1 cellular context compared by ENCODE assay signal in genomic region chr20:45791668-45792512, GRCh38.
TF ChIP-seq lines count a peak whose summit lies in the region.

Gene DNTTIP1, plus strand, starts transcription at chr20:45791954. Its CDS starts 51 bp downstream, at chr20:45792005.
Gene WFDC3, minus strand, starts transcription at chr20:45791883. Its CDS starts 1,908 bp downstream, at chr20:45789975.

TF ChIP-seq in HepG2, 621 proteins besides CTCF, POLR2A, EP300 and RAD21 (continued from another document and continues in another):
- TF ChIP-seq, protein P1, sequence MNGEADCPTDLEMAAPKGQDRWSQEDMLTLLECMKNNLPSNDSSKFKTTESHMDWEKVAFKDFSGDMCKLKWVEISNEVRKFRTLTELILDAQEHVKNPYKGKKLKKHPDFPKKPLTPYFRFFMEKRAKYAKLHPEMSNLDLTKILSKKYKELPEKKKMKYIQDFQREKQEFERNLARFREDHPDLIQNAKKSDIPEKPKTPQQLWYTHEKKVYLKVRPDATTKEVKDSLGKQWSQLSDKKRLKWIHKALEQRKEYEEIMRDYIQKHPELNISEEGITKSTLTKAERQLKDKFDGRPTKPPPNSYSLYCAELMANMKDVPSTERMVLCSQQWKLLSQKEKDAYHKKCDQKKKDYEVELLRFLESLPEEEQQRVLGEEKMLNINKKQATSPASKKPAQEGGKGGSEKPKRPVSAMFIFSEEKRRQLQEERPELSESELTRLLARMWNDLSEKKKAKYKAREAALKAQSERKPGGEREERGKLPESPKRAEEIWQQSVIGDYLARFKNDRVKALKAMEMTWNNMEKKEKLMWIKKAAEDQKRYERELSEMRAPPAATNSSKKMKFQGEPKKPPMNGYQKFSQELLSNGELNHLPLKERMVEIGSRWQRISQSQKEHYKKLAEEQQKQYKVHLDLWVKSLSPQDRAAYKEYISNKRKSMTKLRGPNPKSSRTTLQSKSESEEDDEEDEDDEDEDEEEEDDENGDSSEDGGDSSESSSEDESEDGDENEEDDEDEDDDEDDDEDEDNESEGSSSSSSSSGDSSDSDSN (CRISPR knock-in tag; IDR thresholded peaks at IDR 0.05), result peak; percentile 82
- peak; percentile 94 for TF ChIP-seq NFAT5 (CRISPR knock-in tag; IDR thresholded peaks at IDR 0.05)
- TF ChIP-seq TSC22D2 (CRISPR knock-in tag; IDR thresholded peaks at IDR 0.05; ENCODE audit: borderline replicate concordance), result peak; percentile 71
- TF ChIP-seq ZMYM2 (CRISPR knock-in tag; IDR thresholded peaks at IDR 0.05), result peak; percentile 94
- peak; percentile 89 for TF ChIP-seq ZSCAN25 (CRISPR knock-in tag; IDR thresholded peaks at IDR 0.05)
- TF ChIP-seq NR2C2 (CRISPR knock-in tag; IDR thresholded peaks at IDR 0.05; ENCODE audit: borderline replicate concordance), result peak; percentile 85
- peak; percentile 87 for TF ChIP-seq NFE2L1 (CRISPR knock-in tag; IDR thresholded peaks at IDR 0.05; ENCODE audit: borderline replicate concordance)
- peak; percentile 88; the same call in 1 of the 2 replicates for TF ChIP-seq ZFP36L1 (CRISPR knock-in tag; IDR thresholded peaks at IDR 0.05)
- no peak for TF ChIP-seq ZNF329 (CRISPR knock-in tag; IDR thresholded peaks at IDR 0.05; ENCODE audit: low read depth)
- TF ChIP-seq ZNF589 (CRISPR knock-in tag; conservative IDR thresholded peaks at IDR 0.05), result 0 out of 2 replicates have a peak, but pooled peaks have one; percentile 86
- TF ChIP-seq KLF12 (CRISPR knock-in tag; IDR thresholded peaks at IDR 0.05; ENCODE audit: borderline replicate concordance), result peak; percentile 97
- TF ChIP-seq, protein P2, sequence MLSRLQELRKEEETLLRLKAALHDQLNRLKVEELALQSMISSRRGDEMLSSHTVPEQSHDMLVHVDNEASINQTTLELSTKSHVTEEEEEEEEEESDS (CRISPR knock-in tag; IDR thresholded peaks at IDR 0.05; ENCODE audit: borderline replicate concordance), result no peak
- TF ChIP-seq, protein P3, sequence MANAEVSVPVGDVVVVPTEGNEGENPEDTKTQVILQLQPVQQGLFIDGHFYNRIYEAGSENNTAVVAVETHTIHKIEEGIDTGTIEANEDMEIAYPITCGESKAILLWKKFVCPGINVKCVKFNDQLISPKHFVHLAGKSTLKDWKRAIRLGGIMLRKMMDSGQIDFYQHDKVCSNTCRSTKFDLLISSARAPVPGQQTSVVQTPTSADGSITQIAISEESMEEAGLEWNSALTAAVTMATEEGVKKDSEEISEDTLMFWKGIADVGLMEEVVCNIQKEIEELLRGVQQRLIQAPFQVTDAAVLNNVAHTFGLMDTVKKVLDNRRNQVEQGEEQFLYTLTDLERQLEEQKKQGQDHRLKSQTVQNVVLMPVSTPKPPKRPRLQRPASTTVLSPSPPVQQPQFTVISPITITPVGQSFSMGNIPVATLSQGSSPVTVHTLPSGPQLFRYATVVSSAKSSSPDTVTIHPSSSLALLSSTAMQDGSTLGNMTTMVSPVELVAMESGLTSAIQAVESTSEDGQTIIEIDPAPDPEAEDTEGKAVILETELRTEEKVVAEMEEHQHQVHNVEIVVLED (CRISPR knock-in tag; IDR thresholded peaks at IDR 0.05; ENCODE audit: borderline replicate concordance), result peak; percentile 98
- peak; percentile 93 for TF ChIP-seq HIVEP1 (CRISPR knock-in tag; IDR thresholded peaks at IDR 0.05)
- TF ChIP-seq SRSF9 (IDR thresholded peaks at IDR 0.05; ENCODE audit: borderline replicate concordance, insufficient read depth, low read depth, low read length, poor library complexity, severe bottlenecking), result no peak
- TF ChIP-seq ZBTB7B (CRISPR knock-in tag; IDR thresholded peaks at IDR 0.05), result peak; percentile 84; the same call in 1 of the 2 replicates
- TF ChIP-seq, protein P4, sequence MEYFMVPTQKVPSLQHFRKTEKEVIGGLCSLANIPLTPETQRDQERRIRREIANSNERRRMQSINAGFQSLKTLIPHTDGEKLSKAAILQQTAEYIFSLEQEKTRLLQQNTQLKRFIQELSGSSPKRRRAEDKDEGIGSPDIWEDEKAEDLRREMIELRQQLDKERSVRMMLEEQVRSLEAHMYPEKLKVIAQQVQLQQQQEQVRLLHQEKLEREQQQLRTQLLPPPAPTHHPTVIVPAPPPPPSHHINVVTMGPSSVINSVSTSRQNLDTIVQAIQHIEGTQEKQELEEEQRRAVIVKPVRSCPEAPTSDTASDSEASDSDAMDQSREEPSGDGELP (IDR thresholded peaks at IDR 0.05; ENCODE audit: borderline replicate concordance, low read depth), result peak; percentile 68; the same call in 1 of the 2 replicates
- TF ChIP-seq, protein P5, sequence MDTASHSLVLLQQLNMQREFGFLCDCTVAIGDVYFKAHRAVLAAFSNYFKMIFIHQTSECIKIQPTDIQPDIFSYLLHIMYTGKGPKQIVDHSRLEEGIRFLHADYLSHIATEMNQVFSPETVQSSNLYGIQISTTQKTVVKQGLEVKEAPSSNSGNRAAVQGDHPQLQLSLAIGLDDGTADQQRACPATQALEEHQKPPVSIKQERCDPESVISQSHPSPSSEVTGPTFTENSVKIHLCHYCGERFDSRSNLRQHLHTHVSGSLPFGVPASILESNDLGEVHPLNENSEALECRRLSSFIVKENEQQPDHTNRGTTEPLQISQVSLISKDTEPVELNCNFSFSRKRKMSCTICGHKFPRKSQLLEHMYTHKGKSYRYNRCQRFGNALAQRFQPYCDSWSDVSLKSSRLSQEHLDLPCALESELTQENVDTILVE (CRISPR knock-in tag; IDR thresholded peaks at IDR 0.05), result peak; percentile 90
- TF ChIP-seq, protein P6, sequence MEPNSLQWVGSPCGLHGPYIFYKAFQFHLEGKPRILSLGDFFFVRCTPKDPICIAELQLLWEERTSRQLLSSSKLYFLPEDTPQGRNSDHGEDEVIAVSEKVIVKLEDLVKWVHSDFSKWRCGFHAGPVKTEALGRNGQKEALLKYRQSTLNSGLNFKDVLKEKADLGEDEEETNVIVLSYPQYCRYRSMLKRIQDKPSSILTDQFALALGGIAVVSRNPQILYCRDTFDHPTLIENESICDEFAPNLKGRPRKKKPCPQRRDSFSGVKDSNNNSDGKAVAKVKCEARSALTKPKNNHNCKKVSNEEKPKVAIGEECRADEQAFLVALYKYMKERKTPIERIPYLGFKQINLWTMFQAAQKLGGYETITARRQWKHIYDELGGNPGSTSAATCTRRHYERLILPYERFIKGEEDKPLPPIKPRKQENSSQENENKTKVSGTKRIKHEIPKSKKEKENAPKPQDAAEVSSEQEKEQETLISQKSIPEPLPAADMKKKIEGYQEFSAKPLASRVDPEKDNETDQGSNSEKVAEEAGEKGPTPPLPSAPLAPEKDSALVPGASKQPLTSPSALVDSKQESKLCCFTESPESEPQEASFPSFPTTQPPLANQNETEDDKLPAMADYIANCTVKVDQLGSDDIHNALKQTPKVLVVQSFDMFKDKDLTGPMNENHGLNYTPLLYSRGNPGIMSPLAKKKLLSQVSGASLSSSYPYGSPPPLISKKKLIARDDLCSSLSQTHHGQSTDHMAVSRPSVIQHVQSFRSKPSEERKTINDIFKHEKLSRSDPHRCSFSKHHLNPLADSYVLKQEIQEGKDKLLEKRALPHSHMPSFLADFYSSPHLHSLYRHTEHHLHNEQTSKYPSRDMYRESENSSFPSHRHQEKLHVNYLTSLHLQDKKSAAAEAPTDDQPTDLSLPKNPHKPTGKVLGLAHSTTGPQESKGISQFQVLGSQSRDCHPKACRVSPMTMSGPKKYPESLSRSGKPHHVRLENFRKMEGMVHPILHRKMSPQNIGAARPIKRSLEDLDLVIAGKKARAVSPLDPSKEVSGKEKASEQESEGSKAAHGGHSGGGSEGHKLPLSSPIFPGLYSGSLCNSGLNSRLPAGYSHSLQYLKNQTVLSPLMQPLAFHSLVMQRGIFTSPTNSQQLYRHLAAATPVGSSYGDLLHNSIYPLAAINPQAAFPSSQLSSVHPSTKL (CRISPR knock-in tag; IDR thresholded peaks at IDR 0.05), result peak; percentile 84
- TF ChIP-seq, protein P7, sequence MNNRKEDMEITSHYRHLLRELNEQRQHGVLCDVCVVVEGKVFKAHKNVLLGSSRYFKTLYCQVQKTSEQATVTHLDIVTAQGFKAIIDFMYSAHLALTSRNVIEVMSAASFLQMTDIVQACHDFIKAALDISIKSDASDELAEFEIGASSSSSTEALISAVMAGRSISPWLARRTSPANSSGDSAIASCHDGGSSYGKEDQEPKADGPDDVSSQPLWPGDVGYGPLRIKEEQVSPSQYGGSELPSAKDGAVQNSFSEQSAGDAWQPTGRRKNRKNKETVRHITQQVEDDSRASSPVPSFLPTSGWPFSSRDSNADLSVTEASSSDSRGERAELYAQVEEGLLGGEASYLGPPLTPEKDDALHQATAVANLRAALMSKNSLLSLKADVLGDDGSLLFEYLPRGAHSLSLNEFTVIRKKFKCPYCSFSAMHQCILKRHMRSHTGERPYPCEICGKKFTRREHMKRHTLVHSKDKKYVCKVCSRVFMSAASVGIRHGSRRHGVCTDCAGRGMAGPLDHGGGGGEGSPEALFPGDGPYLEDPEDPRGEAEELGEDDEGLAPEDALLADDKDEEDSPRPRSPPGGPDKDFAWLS (CRISPR knock-in tag; IDR thresholded peaks at IDR 0.05; ENCODE audit: borderline replicate concordance), result no peak
- peak; percentile 100 for TF ChIP-seq HOXA3 (CRISPR knock-in tag; IDR thresholded peaks at IDR 0.05)
- TF ChIP-seq JDP2 (CRISPR knock-in tag; IDR thresholded peaks at IDR 0.05; ENCODE audit: borderline replicate concordance), result no peak
- TF ChIP-seq, protein P8, sequence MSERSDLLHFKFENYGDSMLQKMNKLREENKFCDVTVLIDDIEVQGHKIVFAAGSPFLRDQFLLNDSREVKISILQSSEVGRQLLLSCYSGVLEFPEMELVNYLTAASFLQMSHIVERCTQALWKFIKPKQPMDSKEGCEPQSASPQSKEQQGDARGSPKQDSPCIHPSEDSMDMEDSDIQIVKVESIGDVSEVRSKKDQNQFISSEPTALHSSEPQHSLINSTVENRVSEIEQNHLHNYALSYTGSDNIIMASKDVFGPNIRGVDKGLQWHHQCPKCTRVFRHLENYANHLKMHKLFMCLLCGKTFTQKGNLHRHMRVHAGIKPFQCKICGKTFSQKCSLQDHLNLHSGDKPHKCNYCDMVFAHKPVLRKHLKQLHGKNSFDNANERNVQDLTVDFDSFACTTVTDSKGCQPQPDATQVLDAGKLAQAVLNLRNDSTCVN (CRISPR knock-in tag; IDR thresholded peaks at IDR 0.05; ENCODE audit: borderline replicate concordance), result peak; percentile 93
- TF ChIP-seq PAF1 (CRISPR knock-in tag; IDR thresholded peaks at IDR 0.05), result no peak
- TF ChIP-seq AKAP8 (CRISPR knock-in tag; IDR thresholded peaks at IDR 0.05), result peak; percentile 91
- TF ChIP-seq KLF11 (CRISPR knock-in tag; IDR thresholded peaks at IDR 0.05), result no peak
- no peak for TF ChIP-seq NBN (conservative IDR thresholded peaks at IDR 0.05)
- TF ChIP-seq JUN (CRISPR knock-in tag; IDR thresholded peaks at IDR 0.05), result peak; percentile 49; the same call in 1 of the 2 replicates
- peak; percentile 96 for TF ChIP-seq POLR2G (IDR thresholded peaks at IDR 0.05; ENCODE audit: low read depth, low read length)
- peak; percentile 97; the same call in 1 of the 2 replicates for TF ChIP-seq ZNF569 (CRISPR knock-in tag; IDR thresholded peaks at IDR 0.05; ENCODE audit: borderline replicate concordance)
- TF ChIP-seq MXI1 (IDR thresholded peaks at IDR 0.05; ENCODE audit: borderline replicate concordance, low read depth, low read length), result peak; percentile 98
- TF ChIP-seq, protein P9, sequence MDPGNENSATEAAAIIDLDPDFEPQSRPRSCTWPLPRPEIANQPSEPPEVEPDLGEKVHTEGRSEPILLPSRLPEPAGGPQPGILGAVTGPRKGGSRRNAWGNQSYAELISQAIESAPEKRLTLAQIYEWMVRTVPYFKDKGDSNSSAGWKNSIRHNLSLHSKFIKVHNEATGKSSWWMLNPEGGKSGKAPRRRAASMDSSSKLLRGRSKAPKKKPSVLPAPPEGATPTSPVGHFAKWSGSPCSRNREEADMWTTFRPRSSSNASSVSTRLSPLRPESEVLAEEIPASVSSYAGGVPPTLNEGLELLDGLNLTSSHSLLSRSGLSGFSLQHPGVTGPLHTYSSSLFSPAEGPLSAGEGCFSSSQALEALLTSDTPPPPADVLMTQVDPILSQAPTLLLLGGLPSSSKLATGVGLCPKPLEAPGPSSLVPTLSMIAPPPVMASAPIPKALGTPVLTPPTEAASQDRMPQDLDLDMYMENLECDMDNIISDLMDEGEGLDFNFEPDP (CRISPR knock-in tag; conservative IDR thresholded peaks at IDR 0.05), result 0 out of 2 replicates have a peak, but pooled peaks have one; percentile 81
- peak; percentile 51; the same call in 1 of the 2 replicates for TF ChIP-seq TEAD2 (CRISPR knock-in tag; IDR thresholded peaks at IDR 0.05)
- TF ChIP-seq POLR2AphosphoS2 (IDR thresholded peaks at IDR 0.05; ENCODE audit: low read depth, low read length), result no peak
- no peak for TF ChIP-seq SNRNP70 (IDR thresholded peaks at IDR 0.05; ENCODE audit: low read depth, low read length)
